ENCODE assay signal across 8 cellular contexts in genomic region chr6:41733707-41734665, GRCh38. TPM values are rescaled to one million over a fixed set of nuclear protein-coding genes. Genes with fewer than 3 reads are reported as not detected.
DNase-seq lines count a peak whose midpoint lies in the region; ATAC-seq and TF ChIP-seq lines count a peak whose summit lies in the region.

No MANE protein-coding gene starts in this region.

- H3K9me3 ChIP-seq in esophagus (ENCODE audit: control insufficient read depth in 2 of 2, insufficient read depth in 1 of 2, low read depth in 1 of 2, low read length in 1 of 2) (no peaks in the 10 kb centered on the region), mucosa of stomach (ENCODE audit: control insufficient read depth, low read length) (no peaks in the 10 kb centered on the region)

- intact Hi-C loops in CD14-positive monocyte (cut with micrococcal nuclease), result loop anchor here (2.0 to 10.0 kb wide), 3 partner anchors 27 to 659 kb away; partner anchors contain the start of genes NFYA (in 1 of the 2), OARD1 (in 1 of the 2) and TOMM6 (in 1 of the 2)

- TF ChIP-seq CTCF in CD14-positive monocyte (IDR thresholded peaks at IDR 0.05), result no peak

- ATAC-seq in GM19351 (IDR thresholded peaks at IDR 0.05; ENCODE audit: unreplicated experiment) (peak; percentile 42), HG03521 (IDR thresholded peaks at IDR 0.05; ENCODE audit: unreplicated experiment) (peak; percentile 46)
- ATAC-seq in activated T-cell treated with anti-CD3 and anti-CD28 coated beads, Interleukin-2, amount 50 U/mL, for 4 hours, result peak; percentile 56 to 65

- peak overlapping the region; percentile 95 to 96 for H3K27ac ChIP-seq in esophagus (ENCODE audit: low read depth in 2 of 2, low read length in 1 of 2)

- no peaks in the 10 kb centered on the region for H3K27me3 ChIP-seq in esophagus (ENCODE audit: control insufficient read depth in 1 of 2, insufficient read depth in 2 of 2, low read length in 2 of 2)
- H3K27me3 ChIP-seq in mucosa of stomach (ENCODE audit: control insufficient read depth, insufficient read depth, low read length), result no peaks in the 10 kb centered on the region

- WGBS in esophagus, 2 donors, result 1 to 2% methylated on average over 50 to 73 of the region's 73 CpGs

- H3K4me3 ChIP-seq in esophagus (ENCODE audit: low read depth in 1 of 2, low read length in 2 of 2) (peak overlapping the region; percentile 71 to 90), mucosa of stomach (ENCODE audit: low read length) (peak overlapping the region; percentile 78)

- peaks cover 7 to 19% of the 10 kb centered on the region in 2 donors for H3K4me1 ChIP-seq in esophagus (ENCODE audit: control insufficient read depth in 2 of 2, insufficient read depth in 2 of 2, low read length in 1 of 2)
- H3K4me1 ChIP-seq in mucosa of stomach (ENCODE audit: control insufficient read depth, insufficient read depth, low read length), result peaks cover 49% of the 10 kb centered on the region

- H3K9ac ChIP-seq in mucosa of stomach (ENCODE audit: low read length), result peak overlapping the region; percentile 79

- H3K27me3 Mint-ChIP-seq in CD14-positive monocyte (ENCODE audit: low read depth in 3 of 3), result peaks cover 0 to 5% (median 2%) of the 10 kb centered on the region in 3 donors
- H3K27me3 Mint-ChIP-seq in activated T-cell treated with anti-CD3 and anti-CD28 coated beads, Interleukin-2, amount 50 U/mL, for 4 hours (ENCODE audit: low read depth), result peaks cover under 1% of the 10 kb centered on the region

- H3K9me3 Mint-ChIP-seq in CD14-positive monocyte, result no peaks in the 10 kb centered on the region
- no peaks in the 10 kb centered on the region for H3K9me3 Mint-ChIP-seq in activated T-cell treated with anti-CD3 and anti-CD28 coated beads, Interleukin-2, amount 50 U/mL, for 4 hours

- peaks cover 26 to 33% of the 10 kb centered on the region in 2 donors for H3K36me3 Mint-ChIP-seq in CD14-positive monocyte
- no peaks in the 10 kb centered on the region for H3K36me3 Mint-ChIP-seq in activated T-cell treated with anti-CD3 and anti-CD28 coated beads, Interleukin-2, amount 50 U/mL, for 4 hours (ENCODE audit: insufficient read depth)

- DNase-seq in CD14-positive monocyte (ENCODE audit: low spot score) (peak; percentile 63), NOMO-1 treated with dmso at 0.1 percent for 144 hours (lab: John Stamatoyannopoulos, UW; ENCODE audit: unreplicated experiment) (peak; percentile 67)
- peak; percentile 54 for DNase-seq in activated T-cell treated with anti-CD3 and anti-CD28 coated beads, Interleukin-2, amount 50 U/mL, for 4 hours
- peak; percentile 18 for DNase-seq in stimulated activated CD8-positive, alpha-beta memory T cell treated with anti-CD3 and anti-CD28 coated beads, Interleukin-7, amount 100 ng/mL, for 24 hours (ENCODE audit: low read depth)

- H3K4me1 Mint-ChIP-seq in CD14-positive monocyte, result peaks cover 50% of the 10 kb centered on the region
- H3K4me1 Mint-ChIP-seq in activated T-cell treated with anti-CD3 and anti-CD28 coated beads, Interleukin-2, amount 50 U/mL, for 4 hours (ENCODE audit: low read depth), result peaks cover 44% of the 10 kb centered on the region

- peak overlapping the region; percentile 88 to 92 for H3K4me3 Mint-ChIP-seq in CD14-positive monocyte
- H3K4me3 Mint-ChIP-seq in activated T-cell treated with anti-CD3 and anti-CD28 coated beads, Interleukin-2, amount 50 U/mL, for 4 hours, result peak overlapping the region; percentile 83

- H3K27ac Mint-ChIP-seq in CD14-positive monocyte, result peak overlapping the region; percentile 83 to 95 (median 93)

- H3K36me3 ChIP-seq in esophagus (ENCODE audit: control insufficient read depth in 2 of 2, insufficient read depth in 2 of 2, low read length in 1 of 2) (peaks cover 0 to 5% of the 10 kb centered on the region in 2 donors), mucosa of stomach (ENCODE audit: control insufficient read depth, insufficient read depth, low read length) (no peaks in the 10 kb centered on the region)

RNA-seq across cellular contexts. Expression of gene TFEB, which starts 1.4 kb away (rescaled TPM):
- polyA plus RNA-seq in CD14-positive monocyte, result 10 to 100 TPM; 42.6 to 60.0 TPM
- total RNA-seq in activated T-cell treated with anti-CD3 and anti-CD28 coated beads, Interleukin-2, amount 50 U/mL, for 4 hours, result 10 to 100 TPM in 2 of 3 donors, 1 to 10 TPM in 1; 7.6 to 15.4 (median 10.8) TPM
- polyA plus RNA-seq in esophagus, result 10 to 100 TPM in 1 of 2 donors, 1 to 10 TPM in 1; 8.9 to 15.0 TPM

RNA-seq across cellular contexts. Expression of gene PGC, which starts 13.2 kb away (rescaled TPM):
- polyA plus RNA-seq in CD14-positive monocyte, result not detected
- under 1 TPM; 0.14 to 0.38 (median 0.24) TPM for total RNA-seq in activated T-cell treated with anti-CD3 and anti-CD28 coated beads, Interleukin-2, amount 50 U/mL, for 4 hours
- 10 to 100 TPM in 1 of 2 donors, 1 to 10 TPM in 1; 1.6 to 13.4 TPM for polyA plus RNA-seq in esophagus

RNA-seq across cellular contexts. Expression of gene FRS3, which starts 45.7 kb away (rescaled TPM):
- polyA plus RNA-seq in CD14-positive monocyte, result 1 to 10 TPM; 1.3 to 2.6 TPM
- total RNA-seq in activated T-cell treated with anti-CD3 and anti-CD28 coated beads, Interleukin-2, amount 50 U/mL, for 4 hours, result 1 to 10 TPM; 4.7 to 7.4 (median 5.3) TPM
- polyA plus RNA-seq in esophagus, result 1 to 10 TPM; 1.6 to 3.3 TPM

RNA-seq across cellular contexts. Expression of gene PRICKLE4, which starts 46.6 kb away (rescaled TPM):
- polyA plus RNA-seq in CD14-positive monocyte, result not detected
- total RNA-seq in activated T-cell treated with anti-CD3 and anti-CD28 coated beads, Interleukin-2, amount 50 U/mL, for 4 hours, result not detected
- 1 to 10 TPM; 7.3 to 8.9 TPM for polyA plus RNA-seq in esophagus

RNA-seq across cellular contexts. Expression of gene TOMM6, which starts 53.5 kb away (rescaled TPM):
- 100 to 1,000 TPM; 343 to 382 TPM for polyA plus RNA-seq in CD14-positive monocyte
- total RNA-seq in activated T-cell treated with anti-CD3 and anti-CD28 coated beads, Interleukin-2, amount 50 U/mL, for 4 hours, result 100 to 1,000 TPM; 415 to 478 (median 454) TPM
- polyA plus RNA-seq in esophagus, result 100 to 1,000 TPM; 179 to 226 TPM

Comparison
In these comparisons a context has a peak if more than half of its experiments do, and no peak if none do; other contexts are left out.
1. Peak in every context shown above with its lines: DNase-seq, ATAC-seq, H3K4me3 ChIP-seq and H3K27ac ChIP-seq.